ENCODE assay signal across 34 cellular contexts in the genomic region with DNA sequence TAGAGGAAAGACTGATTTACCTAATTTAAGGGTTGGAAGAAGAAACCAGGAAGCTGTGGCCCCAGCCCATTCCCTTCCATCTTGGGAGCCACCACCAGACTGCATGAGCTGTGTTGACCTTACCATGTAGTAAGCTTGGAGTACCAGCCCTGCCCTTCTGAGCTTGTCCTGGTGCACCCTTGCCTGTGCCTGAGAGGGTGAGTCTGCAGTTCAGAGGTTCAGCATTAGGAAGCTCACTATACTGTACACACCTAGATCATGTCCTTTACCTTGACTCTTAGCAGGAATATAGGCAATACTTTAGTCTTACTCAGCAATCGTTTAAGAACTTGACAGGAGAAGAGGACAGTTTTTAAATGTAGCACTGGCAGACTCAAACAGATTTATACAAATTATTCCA.
"Had no signal": no experiment of that assay in that cellular context is flagged by ENCODE, and none has a peak within 500 bp of the region (broad histone marks: within the 10 kb centered on the region; RNA-seq: fewer than 3 reads in every experiment).

No MANE protein-coding gene starts in this region.

- H3K27ac Mint-ChIP-seq: activated B cell treated with CpG ODN at 0.5 μM for 24 hours; activated CD8-positive, alpha-beta T cell treated with anti-CD3 and anti-CD28 coated beads for 36 hours; activated naive CD8-positive, alpha-beta T cell treated with anti-CD3 and anti-CD28 coated beads for 36 hours; activated naive CD8-positive, alpha-beta T cell treated with anti-CD3 and anti-CD28 coated beads, Interleukin-2, amount 50 U/mL, for 24 hours; activated T-helper 17 cell treated with anti-CD3 and anti-CD28 coated beads, Interleukin-2, amount 50 U/mL, for 72 hours; effector memory CD8-positive, alpha-beta T cell; T-helper 2 cell treated with Interferon-gamma antibody and Interleukin-4, amounts not matched to agents 5 μg/mL and 100 μg/mL, for 36 hours had no signal

- DNase-seq: activated B cell treated with CpG ODN at 0.5 μM for 24 hours; activated CD4-positive, alpha-beta T cell treated with anti-CD3 and anti-CD28 coated beads for 48 hours; activated CD4-positive, alpha-beta T cell treated with anti-CD3 and anti-CD28 coated beads, Interleukin-2, amount 50 U/mL, for 1 hour; activated CD4-positive, alpha-beta T cell treated with anti-CD3 and anti-CD28 coated beads, Interleukin-2, amount 50 U/mL, for 48 hours; activated CD8-positive, alpha-beta memory T cell treated with anti-CD3 and anti-CD28 coated beads for 24 hours; activated CD8-positive, alpha-beta T cell treated with anti-CD3 and anti-CD28 coated beads for 36 hours; activated effector memory CD4-positive, alpha-beta T cell treated with Interleukin-2 at 50 U/mL for 16 hours; activated gamma-delta T cell treated with Interleukin-2 at 50 U/mL for 16 hours; activated naive CD4-positive, alpha-beta T cell treated with anti-CD3 and anti-CD28 coated beads, Interleukin-2, amount 50 U/mL, for 16 hours; activated naive CD4-positive, alpha-beta T cell treated with Interleukin-2 at 50 U/mL for 16 hours; activated naive CD8-positive, alpha-beta T cell treated with anti-CD3 and anti-CD28 coated beads for 36 hours; activated naive CD8-positive, alpha-beta T cell treated with anti-CD3 and anti-CD28 coated beads, Interleukin-2, amount 50 U/mL, for 24 hours; activated T-cell treated with anti-CD3 and anti-CD28 coated beads, Interleukin-2, amount 50 U/mL, for 4 hours; adrenal gland; amygdala; aorta; body of pancreas; caudate nucleus; cortex of kidney; dermis blood vessel endothelial cell; effector CD4-positive, alpha-beta T cell; effector memory CD8-positive, alpha-beta T cell; erythroblast; foreskin melanocyte; heart right ventricle; T-helper 1 cell; T-helper 17 cell; T1000; WERI-Rb-1 had no signal

- FAIRE-seq: colon had no signal

- H3K9me3 Mint-ChIP-seq: activated B cell treated with CpG ODN at 0.5 μM for 24 hours; activated naive CD8-positive, alpha-beta T cell treated with anti-CD3 and anti-CD28 coated beads for 36 hours; activated T-helper 17 cell treated with anti-CD3 and anti-CD28 coated beads, Interleukin-2, amount 50 U/mL, for 72 hours; effector memory CD8-positive, alpha-beta T cell; T-helper 2 cell treated with Interferon-gamma antibody and Interleukin-4, amounts not matched to agents 5 μg/mL and 100 μg/mL, for 36 hours had no signal

- H3K27ac ChIP-seq: adrenal gland, body of pancreas, gastroesophageal sphincter, heart right ventricle, WERI-Rb-1 had no signal

- H3K36me3 ChIP-seq: adrenal gland, gastroesophageal sphincter, heart right ventricle, WERI-Rb-1 had no signal

- H3K27me3 ChIP-seq: adrenal gland, body of pancreas, gastroesophageal sphincter had no signal

- H3K4me3 ChIP-seq: adrenal gland, body of pancreas, gastroesophageal sphincter, heart right ventricle had no signal

- H3K36me3 Mint-ChIP-seq: activated naive CD8-positive, alpha-beta T cell treated with anti-CD3 and anti-CD28 coated beads for 36 hours had no signal

- H3K4me1 ChIP-seq: adrenal gland, body of pancreas, gastroesophageal sphincter, heart right ventricle had no signal

- H3K9me3 ChIP-seq: adrenal gland, body of pancreas had no signal

- ATAC-seq: activated CD4-positive, CD25-positive, alpha-beta regulatory T cell treated with anti-CD3 and anti-CD28 coated beads, Interleukin-2, amount 50 U/mL, for 24 hours; activated CD8-positive, alpha-beta T cell treated with anti-CD3 and anti-CD28 coated beads for 36 hours; activated naive CD8-positive, alpha-beta T cell treated with anti-CD3 and anti-CD28 coated beads, Interleukin-2, amount 50 U/mL, for 24 hours; activated T-cell treated with anti-CD3 and anti-CD28 coated beads, Interleukin-2, amount 50 U/mL, for 4 hours; activated T-helper 17 cell treated with anti-CD3 and anti-CD28 coated beads, Interleukin-2, amount 50 U/mL, for 72 hours; body of pancreas; effector memory CD8-positive, alpha-beta T cell; gastroesophageal sphincter; heart right ventricle; T-helper 17 cell had no signal
